In the genomic region with DNA sequence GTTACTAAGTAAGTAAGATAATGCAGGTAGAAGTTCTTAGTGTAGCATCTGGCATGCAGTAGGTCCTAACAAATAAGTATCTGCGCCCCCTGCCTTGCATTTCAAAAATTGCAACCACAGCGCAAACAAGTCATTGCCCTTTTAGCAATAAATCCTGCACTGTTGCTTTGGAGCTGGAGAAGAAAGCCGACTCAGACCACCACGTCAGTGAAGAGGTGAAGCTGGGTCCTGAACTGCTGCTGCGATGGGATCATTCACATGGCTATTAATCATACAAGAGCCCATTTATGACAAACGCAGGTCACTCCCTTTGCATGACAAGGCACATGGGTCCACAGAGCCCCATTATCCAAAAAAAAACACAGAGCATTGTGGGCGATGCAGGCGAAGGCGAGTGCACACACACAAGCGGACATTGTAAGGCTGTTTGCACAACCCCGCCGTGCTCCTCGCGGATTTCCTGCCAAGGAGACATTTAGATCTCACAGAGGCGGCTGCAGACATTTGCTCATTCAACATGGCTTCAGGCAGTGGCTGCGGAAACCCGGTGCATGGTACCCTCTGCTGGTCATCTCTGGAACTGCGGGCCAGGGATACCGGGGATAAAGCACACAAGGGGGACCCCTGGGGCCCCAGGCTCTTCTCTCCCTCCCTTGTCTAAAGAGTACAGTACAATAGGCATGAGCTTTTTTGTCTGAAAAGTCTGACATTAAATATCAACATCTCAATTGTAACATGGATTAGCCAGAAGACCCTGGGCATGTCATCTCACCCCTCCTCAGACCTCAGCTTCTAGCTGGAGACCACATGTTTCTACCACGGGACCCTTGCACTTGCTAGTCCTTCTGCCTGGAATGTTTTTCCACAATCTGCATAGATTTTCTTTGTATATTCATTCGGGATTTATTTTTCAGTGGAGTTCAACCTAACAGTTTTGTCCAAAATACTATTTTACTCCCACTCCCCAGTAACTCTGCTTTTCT, we compare ENCODE assay signal across 1 cellular context.
TF ChIP-seq lines count a peak whose summit lies in the region.

No MANE protein-coding gene starts in this region.

TF ChIP-seq in HEK293, 187 proteins besides CTCF, POLR2A, EP300 and RAD21 (continued from another document):
- peak; percentile 63 for TF ChIP-seq ZNF335 (tag by site-specific recombination; conservative IDR thresholded peaks at IDR 0.05)
TF ChIP-seq in HEK293: peak in this region for 11.
